Comparison of ENCODE assay signal across 9 cellular contexts in the genomic region with DNA sequence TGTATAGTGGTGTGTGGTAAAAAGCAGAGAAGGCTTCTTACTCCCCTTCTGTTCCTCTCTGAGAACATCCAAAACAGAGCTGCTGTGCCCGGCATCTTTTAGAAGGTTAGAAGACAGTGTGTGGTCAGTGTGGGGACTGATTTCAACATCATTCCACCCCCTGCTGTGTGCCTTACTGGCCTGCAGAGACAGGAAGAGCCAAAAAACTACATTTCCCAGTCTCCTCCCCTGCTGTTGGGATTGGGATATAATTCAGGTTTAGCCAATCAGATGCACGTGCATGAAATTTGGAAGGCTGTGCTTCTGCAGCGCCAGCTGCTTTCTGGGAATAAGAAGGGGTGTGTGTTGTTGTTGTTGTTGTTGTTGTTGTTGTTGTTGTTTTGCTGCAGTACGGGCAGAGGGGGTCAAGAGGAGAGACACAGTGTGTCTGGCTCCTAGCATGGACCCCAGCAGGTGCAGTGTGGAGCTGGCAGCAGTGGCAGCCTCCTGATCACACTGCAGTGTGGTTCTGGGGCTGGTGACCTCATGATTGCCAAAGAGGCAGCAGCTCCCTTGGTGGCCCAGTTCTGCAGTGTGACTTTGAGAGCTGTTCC.
DNase-seq lines count a peak whose midpoint lies in the region; ATAC-seq and TF ChIP-seq lines count a peak whose summit lies in the region.
"Had no signal": no experiment of that assay in that cellular context is flagged by ENCODE, and none has a peak within 500 bp of the region (broad histone marks: within the 10 kb centered on the region; RNA-seq: fewer than 3 reads in every experiment).

No MANE protein-coding gene starts in this region.

- H3K27me3 ChIP-seq in BLaER1 treated with 17β-estradiol and CSF1 and Interleukin-3, amounts not matched to agents 10 nM and 100 nM, result no peaks in the 10 kb centered on the region
- H3K27me3 ChIP-seq in osteoblast (ENCODE audit: insufficient read depth, low read length), result no peaks in the 10 kb centered on the region
- H3K27me3 ChIP-seq: SJCRH30 had no signal

- peak overlapping the region in 4 of 11 experiments; percentile 22 to 58 (median 37); a peak in 5 of 22 replicates for H3K9ac ChIP-seq in BLaER1 treated with 17β-estradiol and CSF1 and Interleukin-3, amounts not matched to agents 10 nM and 100 nM

- CTCF ChIA-PET in RWPE1 (lab: Yijun Ruan, JAX), result interaction anchor here (0.6 to 1.8 kb wide), 2 partner anchors 26 to 86 kb away, joined by 3 to 5 read pairs; no protein-coding TSS in a partner anchor

- POLR2A ChIA-PET in RWPE1 (lab: Yijun Ruan, JAX; ENCODE audit: low non-redundant PET), result interaction anchor here (0.8 kb wide), 1 partner anchor 55 kb away, joined by 4 read pairs; no protein-coding TSS in a partner anchor

- intact Hi-C loops in left colon (cut with DNase I, micrococcal nuclease), result no loop called here

- H3K36me3 ChIP-seq in BLaER1 treated with 17β-estradiol and CSF1 and Interleukin-3, amounts not matched to agents 10 nM and 100 nM, result no peaks in the 10 kb centered on the region
- H3K36me3 ChIP-seq in osteoblast (ENCODE audit: insufficient read depth, low read length), result no peaks in the 10 kb centered on the region
- H3K36me3 ChIP-seq: SJCRH30 had no signal

- H3K9me3 ChIP-seq in BLaER1 treated with 17β-estradiol and CSF1 and Interleukin-3, amounts not matched to agents 10 nM and 100 nM (replicated peaks in 1 of 11), result no peaks in the 10 kb centered on the region
- H3K9me3 ChIP-seq in osteoblast (ENCODE audit: low read depth, low read length), result no peaks in the 10 kb centered on the region
- H3K9me3 ChIP-seq: SJCRH30 had no signal

- TF ChIP-seq CTCF in RWPE1 (conservative IDR thresholded peaks at IDR 0.05; ENCODE audit: low read depth) (no peak), fibroblast of villous mesenchyme (IDR thresholded peaks at IDR 0.05; ENCODE audit: insufficient read depth, low read depth, low read length) (no peak), osteoblast (IDR thresholded peaks at IDR 0.05; ENCODE audit: extremely low read depth, low read depth, low read length) (no peak)

- H3K4me3 ChIP-seq in BLaER1 treated with 17β-estradiol and CSF1 and Interleukin-3, amounts not matched to agents 10 nM and 100 nM, result no peak overlapping the region
- H3K4me3 ChIP-seq in fibroblast of villous mesenchyme (ENCODE audit: low read depth, low read length), result no peak overlapping the region
- H3K4me3 ChIP-seq in osteoblast (ENCODE audit: insufficient read depth, low read length), result no peak overlapping the region
- H3K4me3 ChIP-seq: SJCRH30 had no signal

- ATAC-seq in GM21423 (IDR thresholded peaks at IDR 0.05; ENCODE audit: unreplicated experiment) (no peak), left colon (no peak)

- no peaks in the 10 kb centered on the region for H3K79me2 ChIP-seq in osteoblast (ENCODE audit: insufficient read depth, low read length)

- H3K27ac ChIP-seq in BLaER1 treated with 17β-estradiol and CSF1 and Interleukin-3, amounts not matched to agents 10 nM and 100 nM, result peak overlapping the region in 5 of 11 experiments; percentile 19 to 71 (median 63); a peak in 9 of 22 replicates
- H3K27ac ChIP-seq in RWPE1, result peak overlapping the region; percentile 81
- peak overlapping the region; percentile 97 for H3K27ac ChIP-seq in osteoblast (ENCODE audit: low read depth, low read length)
- H3K27ac ChIP-seq: SJCRH30 had no signal

- H2AFZ ChIP-seq in osteoblast (ENCODE audit: low read length), result peak overlapping the region; percentile 52

- peak overlapping the region in 8 of 11 experiments; percentile 7 to 85 (median 76); a peak in 13 of 22 replicates for H3K4me2 ChIP-seq in BLaER1 treated with 17β-estradiol and CSF1 and Interleukin-3, amounts not matched to agents 10 nM and 100 nM
- peak overlapping the region; percentile 45 for H3K4me2 ChIP-seq in osteoblast (ENCODE audit: insufficient read depth, low read length)

- H4K20me1 ChIP-seq in BLaER1 treated with 17β-estradiol and CSF1 and Interleukin-3, amounts not matched to agents 10 nM and 100 nM, result no peaks in the 10 kb centered on the region
- H4K20me1 ChIP-seq in osteoblast (ENCODE audit: insufficient read depth, low read length), result no peaks in the 10 kb centered on the region

- DNase-seq in RWPE1 (ENCODE audit: low spot score), result no peak
- DNase-seq in fibroblast of villous mesenchyme (ENCODE audit: low read depth), result peak; percentile 88
- peak; percentile 87 for DNase-seq in osteoblast (ENCODE audit: insufficient read length, low spot score, missing footprints)
- no peak for DNase-seq in COR-L47 (lab: John Stamatoyannopoulos, UW)
- no peak for DNase-seq in left colon
- DNase-seq in SW480 (ENCODE audit: low spot score), result no peak

- H3K4me1 ChIP-seq in BLaER1 treated with 17β-estradiol and CSF1 and Interleukin-3, amounts not matched to agents 10 nM and 100 nM, result peaks cover 32 to 99% (median 71%) of the 10 kb centered on the region in 10 experiments
- peaks cover 83% of the 10 kb centered on the region for H3K4me1 ChIP-seq in osteoblast (ENCODE audit: insufficient read depth, low read length)

Comparison
In these comparisons a context has a peak if more than half of its experiments do, and no peak if none do; other contexts are left out.
1. DNase-seq: peak in fibroblast of villous mesenchyme (single experiment) and osteoblast (single experiment); none in RWPE1 (single experiment), COR-L47 (single experiment), left colon (0 of 2) and SW480 (single experiment).